In genomic region chr11:76023408-76024068, GRCh38 we compare ENCODE assay signal across 20 cellular contexts.
DNase-seq lines count a peak whose midpoint lies in the region; ATAC-seq and TF ChIP-seq lines count a peak whose summit lies in the region.
"Had no signal": no experiment of that assay in that cellular context is flagged by ENCODE, and none has a peak within 500 bp of the region (broad histone marks: within the 10 kb centered on the region; RNA-seq: fewer than 3 reads in every experiment).

No MANE protein-coding gene starts in this region.

- no peak for TF ChIP-seq POLR2A in esophagus squamous epithelium (IDR thresholded peaks at IDR 0.05)

- ATAC-seq in activated T-cell treated with anti-CD3 and anti-CD28 coated beads, Interleukin-2, amount 50 U/mL, for 72 hours (replicated peaks in 1 of 2) = peak in 1 of 2 donors; percentile 53
- ATAC-seq in activated T-cell treated with anti-CD3 and anti-CD28 coated beads, Interleukin-2, amount 50 U/mL, for 4 hours = no peak
- no peak for ATAC-seq in HG03095 (IDR thresholded peaks at IDR 0.05; ENCODE audit: unreplicated experiment)
- ATAC-seq: mucosa of descending colon had no signal

- H3K27me3 ChIP-seq in esophagus squamous epithelium (no peaks in the 10 kb centered on the region), tibial artery (no peaks in the 10 kb centered on the region)
- H3K27me3 ChIP-seq: BLaER1 treated with 17β-estradiol and CSF1 and Interleukin-3, amounts not matched to agents 10 nM and 100 nM had no signal

- no peaks in the 10 kb centered on the region for H3K27me3 Mint-ChIP-seq in activated T-cell treated with anti-CD3 and anti-CD28 coated beads, Interleukin-2, amount 50 U/mL, for 72 hours (ENCODE audit: low read depth)
- no peaks in the 10 kb centered on the region for H3K27me3 Mint-ChIP-seq in activated T-cell treated with anti-CD3 and anti-CD28 coated beads, Interleukin-2, amount 50 U/mL, for 4 hours (ENCODE audit: low read depth)
- no peaks in the 10 kb centered on the region for H3K27me3 Mint-ChIP-seq in T-helper 2 cell treated with Interferon-gamma antibody and Interleukin-4, amounts not matched to agents 5 μg/mL and 100 μg/mL, for 36 hours (ENCODE audit: low read depth)
- H3K27me3 Mint-ChIP-seq in type B pancreatic cell = no peaks in the 10 kb centered on the region
- H3K27me3 Mint-ChIP-seq: central memory CD8-positive, alpha-beta T cell had no signal

- no peak overlapping the region for H3K4me3 Mint-ChIP-seq in activated T-cell treated with anti-CD3 and anti-CD28 coated beads, Interleukin-2, amount 50 U/mL, for 72 hours
- H3K4me3 Mint-ChIP-seq in activated T-cell treated with anti-CD3 and anti-CD28 coated beads, Interleukin-2, amount 50 U/mL, for 4 hours = no peak overlapping the region
- no peak overlapping the region for H3K4me3 Mint-ChIP-seq in T-helper 2 cell treated with Interferon-gamma antibody and Interleukin-4, amounts not matched to agents 5 μg/mL and 100 μg/mL, for 36 hours
- no peak overlapping the region for H3K4me3 Mint-ChIP-seq in type B pancreatic cell
- H3K4me3 Mint-ChIP-seq: central memory CD8-positive, alpha-beta T cell had no signal

- 52 to 73% methylated on average over 2 of the region's 2 CpGs for WGBS in esophagus squamous epithelium, 2 donors

- H3K27ac Mint-ChIP-seq in activated T-cell treated with anti-CD3 and anti-CD28 coated beads, Interleukin-2, amount 50 U/mL, for 72 hours = peak overlapping the region; percentile 29
- H3K27ac Mint-ChIP-seq in T-helper 2 cell treated with Interferon-gamma antibody and Interleukin-4, amounts not matched to agents 5 μg/mL and 100 μg/mL, for 36 hours = peak overlapping the region; percentile 29
- peak overlapping the region; percentile 90 for H3K27ac Mint-ChIP-seq in type B pancreatic cell

- DNase-seq in activated T-cell treated with anti-CD3 and anti-CD28 coated beads, Interleukin-2, amount 50 U/mL, for 72 hours = no peak
- DNase-seq in activated T-cell treated with anti-CD3 and anti-CD28 coated beads, Interleukin-2, amount 50 U/mL, for 4 hours = no peak
- no peak for DNase-seq in T-helper 2 cell treated with Interferon-gamma antibody and Interleukin-4, amounts not matched to agents 5 μg/mL and 100 μg/mL, for 36 hours (ENCODE audit: low spot score)
- no peak for DNase-seq in esophagus squamous epithelium (lab: John Stamatoyannopoulos, UW)
- no peak for DNase-seq in type B pancreatic cell (ENCODE audit: extremely low spot score, unreplicated experiment)
- DNase-seq in tibial artery = no peak
- DNase-seq in NCI-H1930 (lab: John Stamatoyannopoulos, UW) = no peak
- DNase-seq: activated CD4-positive, CD25-positive, alpha-beta regulatory T cell treated with anti-CD3 and anti-CD28 coated beads, Interleukin-2, amount 50 U/mL, for 72 hours; amygdala; foreskin melanocyte; GM23248; IMR-90; left cardiac atrium; mucosa of descending colon; NCI-H187 treated with DMSO at 0.1 percent for 48 hours; NCI-H526; stimulated activated CD8-positive, alpha-beta memory T cell treated with anti-CD3 and anti-CD28 coated beads, Interleukin-4, amount 100 ng/mL, for 48 hours had no signal

- peaks cover 7 to 10% of the 10 kb centered on the region in 2 donors for H3K36me3 Mint-ChIP-seq in activated T-cell treated with anti-CD3 and anti-CD28 coated beads, Interleukin-2, amount 50 U/mL, for 72 hours (ENCODE audit: insufficient read depth in 2 of 2)
- peaks cover 42% of the 10 kb centered on the region for H3K36me3 Mint-ChIP-seq in activated T-cell treated with anti-CD3 and anti-CD28 coated beads, Interleukin-2, amount 50 U/mL, for 4 hours (ENCODE audit: insufficient read depth)
- H3K36me3 Mint-ChIP-seq in T-helper 2 cell treated with Interferon-gamma antibody and Interleukin-4, amounts not matched to agents 5 μg/mL and 100 μg/mL, for 36 hours (ENCODE audit: low read depth) = peaks cover 35% of the 10 kb centered on the region
- H3K36me3 Mint-ChIP-seq in type B pancreatic cell = peaks cover 31% of the 10 kb centered on the region

- H3K4me3 ChIP-seq in esophagus squamous epithelium (no peak overlapping the region), tibial artery (no peak overlapping the region)
- H3K4me3 ChIP-seq: BLaER1 treated with 17β-estradiol and CSF1 and Interleukin-3, amounts not matched to agents 10 nM and 100 nM; GM23248; mucosa of descending colon had no signal

- no peak for TF ChIP-seq CTCF in esophagus squamous epithelium (IDR thresholded peaks at IDR 0.05)
- TF ChIP-seq CTCF in type B pancreatic cell (conservative IDR thresholded peaks at IDR 0.05) = no peak
- no peak for TF ChIP-seq CTCF in tibial artery (IDR thresholded peaks at IDR 0.05)

- H3K9me3 ChIP-seq in esophagus squamous epithelium (no peaks in the 10 kb centered on the region), tibial artery (no peaks in the 10 kb centered on the region)
- H3K9me3 ChIP-seq: mucosa of descending colon had no signal

- H3K4me1 ChIP-seq in esophagus squamous epithelium (peaks cover 0 to 7% (median 0%) of the 10 kb centered on the region in 3 donors), tibial artery (peaks cover 0 to 10% (median 4%) of the 10 kb centered on the region in 4 donors)

- H3K36me3 ChIP-seq in esophagus squamous epithelium = peaks cover 0 to 19% (median 0%) of the 10 kb centered on the region in 3 donors
- H3K36me3 ChIP-seq in tibial artery = peaks cover 16 to 20% (median 17%) of the 10 kb centered on the region in 3 donors

- peaks cover 0 to 4% of the 10 kb centered on the region in 2 donors for H3K9me3 Mint-ChIP-seq in activated T-cell treated with anti-CD3 and anti-CD28 coated beads, Interleukin-2, amount 50 U/mL, for 72 hours
- H3K9me3 Mint-ChIP-seq in activated T-cell treated with anti-CD3 and anti-CD28 coated beads, Interleukin-2, amount 50 U/mL, for 4 hours = no peaks in the 10 kb centered on the region
- H3K9me3 Mint-ChIP-seq in T-helper 2 cell treated with Interferon-gamma antibody and Interleukin-4, amounts not matched to agents 5 μg/mL and 100 μg/mL, for 36 hours = peaks cover 7% of the 10 kb centered on the region
- H3K9me3 Mint-ChIP-seq in type B pancreatic cell = peaks cover 7% of the 10 kb centered on the region
- H3K9me3 Mint-ChIP-seq: central memory CD8-positive, alpha-beta T cell had no signal

- H3K4me1 Mint-ChIP-seq in activated T-cell treated with anti-CD3 and anti-CD28 coated beads, Interleukin-2, amount 50 U/mL, for 72 hours (ENCODE audit: low read depth) = peaks cover 7% of the 10 kb centered on the region
- peaks cover 4% of the 10 kb centered on the region for H3K4me1 Mint-ChIP-seq in activated T-cell treated with anti-CD3 and anti-CD28 coated beads, Interleukin-2, amount 50 U/mL, for 4 hours (ENCODE audit: low read depth)
- peaks cover 26% of the 10 kb centered on the region for H3K4me1 Mint-ChIP-seq in T-helper 2 cell treated with Interferon-gamma antibody and Interleukin-4, amounts not matched to agents 5 μg/mL and 100 μg/mL, for 36 hours (ENCODE audit: low read depth)
- peaks cover 23% of the 10 kb centered on the region for H3K4me1 Mint-ChIP-seq in type B pancreatic cell (ENCODE audit: unreplicated experiment)

- H3K27ac ChIP-seq in esophagus squamous epithelium (peak overlapping the region in 3 of 4 donors; percentile 44 to 75 (median 60)), tibial artery (no peak overlapping the region)
- H3K27ac ChIP-seq: BLaER1 treated with 17β-estradiol and CSF1 and Interleukin-3, amounts not matched to agents 10 nM and 100 nM; GM23248 had no signal

- intact Hi-C loops in esophagus squamous epithelium (cut with DNase I) = no loop called here
- intact Hi-C loops in tibial artery (cut with DNase I; ENCODE audit: low total_unique reads) = no loop called here

Comparison
In these comparisons a context has a peak if more than half of its experiments do, and no peak if none do; other contexts are left out.
1. H3K27ac Mint-ChIP-seq: peak in every context shown above with its lines; median percentile 90 in type B pancreatic cell; 29 in activated T-cell treated with anti-CD3 and anti-CD28 coated beads, Interleukin-2, amount 50 U/mL, for 72 hours; 29 in T-helper 2 cell treated with Interferon-gamma antibody and Interleukin-4, amounts not matched to agents 5 μg/mL and 100 μg/mL, for 36 hours.
2. H3K27ac ChIP-seq: peak in esophagus squamous epithelium (3 of 4); none in tibial artery (0 of 2).